In genomic region chr18:49510393-49511115, GRCh38 we compare ENCODE assay signal across 1 cellular context.
TF ChIP-seq lines count a peak whose summit lies in the region.

No MANE protein-coding gene starts in this region.

TF ChIP-seq in SK-N-SH, 30 proteins besides CTCF, POLR2A, EP300 and RAD21 (continued from another document):
- no peak for TF ChIP-seq IRF3 (IDR thresholded peaks at IDR 0.05; ENCODE audit: low read depth, low read length)
- TF ChIP-seq REST (IDR thresholded peaks at IDR 0.05; ENCODE audit: low read depth, low read length): no peak
- no peak for TF ChIP-seq GATA2 (CRISPR knock-in tag; IDR thresholded peaks at IDR 0.05)
- peak; percentile 89 for TF ChIP-seq SMC3 (IDR thresholded peaks at IDR 0.05; ENCODE audit: low read depth, low read length)
- TF ChIP-seq YY1 (IDR thresholded peaks at IDR 0.05; ENCODE audit: low read depth): 0 out of 2 replicates have a peak, but pooled peaks have one; percentile 27
- no peak for TF ChIP-seq TEAD4 (IDR thresholded peaks at IDR 0.05; ENCODE audit: borderline replicate concordance, insufficient read depth)
- TF ChIP-seq RFX5 (IDR thresholded peaks at IDR 0.05; ENCODE audit: low read length): no peak
- no peak for TF ChIP-seq FOXJ3 (CRISPR knock-in tag; IDR thresholded peaks at IDR 0.05)
